In genomic region chr2:25276569-25277465, GRCh38 we compare ENCODE assay signal across 8 cellular contexts.
DNase-seq lines count a peak whose midpoint lies in the region; ATAC-seq and TF ChIP-seq lines count a peak whose summit lies in the region.

No MANE protein-coding gene starts in this region.

- H3K9me2 ChIP-seq in PC-3 (replicated peaks; ENCODE audit: low read length) = no peaks in the 10 kb centered on the region

- H3K79me2 ChIP-seq in PC-3 (ENCODE audit: low read length) = no peaks in the 10 kb centered on the region

- no peak overlapping the region for H3K9ac ChIP-seq in PC-3 (ENCODE audit: low read length)

- POLR2A ChIA-PET in PC-3 (lab: Charles Lee; ENCODE audit: unreplicated experiment) = no interaction called here
- POLR2A ChIA-PET in RWPE1 (lab: Yijun Ruan, JAX; ENCODE audit: low non-redundant PET) = no interaction called here

- no peak for ATAC-seq in PC-3
- ATAC-seq in GM21360 (IDR thresholded peaks at IDR 0.05; ENCODE audit: unreplicated experiment) = no peak

- H4K20me1 ChIP-seq in PC-3 (ENCODE audit: low read length) = no peaks in the 10 kb centered on the region

- DNase-seq in PC-3 = no peak
- peak in 5 of 7 donors; percentile 47 to 79 (median 53) for DNase-seq in adrenal gland
- DNase-seq in hepatic stellate cell (ENCODE audit: low spot score) = peak; percentile 66
- no peak for DNase-seq in skeletal muscle cell (ENCODE audit: low read depth)
- DNase-seq in RWPE1 (ENCODE audit: low spot score) = no peak
- DNase-seq in NCI-H82 (lab: John Stamatoyannopoulos, UW) = no peak

- TF ChIP-seq POLR2A in GM18951 (IDR thresholded peaks at IDR 0.05; ENCODE audit: extremely low read depth, insufficient read depth, insufficient read length) (peak; percentile 40), adrenal gland (IDR thresholded peaks at IDR 0.05) (no peak)

- H3K4me1 ChIP-seq in PC-3 (ENCODE audit: insufficient read depth, low read length) (no peaks in the 10 kb centered on the region), adrenal gland (replicated peaks in 1 of 2) (peaks cover 33 to 70% of the 10 kb centered on the region in 2 donors)

- H3F3A ChIP-seq in PC-3 (ENCODE audit: low read length, unreplicated experiment) = no peaks in the 10 kb centered on the region

- no peak overlapping the region for H2AFZ ChIP-seq in PC-3 (ENCODE audit: low read length)

- BruUV-seq in PC-3 (replicated peaks; lab: Mats Ljungman, UMichigan) = no TSS peak

- H3K4me2 ChIP-seq in PC-3 (ENCODE audit: low read length) = no peak overlapping the region

- in situ Hi-C loops in GM18951 (cut with MboI; ENCODE audit: low sequenced_read_pairs, unreplicated experiment) = no loop called here

- no peak overlapping the region for H3K4me3 ChIP-seq in PC-3 (ENCODE audit: low read length)
- peak overlapping the region in 1 of 4 donors; percentile 23 for H3K4me3 ChIP-seq in adrenal gland
- H3K4me3 ChIP-seq in skeletal muscle cell (ENCODE audit: low read depth, low read length) = peak overlapping the region; percentile 13

- H3K36me3 ChIP-seq in PC-3 (ENCODE audit: low read depth, low read length) (no peaks in the 10 kb centered on the region), adrenal gland (replicated peaks in 1 of 2) (peaks cover 0 to 17% of the 10 kb centered on the region in 2 donors)

- WGBS in adrenal gland, 4 donors = 25 to 41% (median 37%) methylated on average over 18 to 59 of the region's 60 CpGs

- H3K9me3 ChIP-seq in PC-3 (ENCODE audit: low read length) = no peaks in the 10 kb centered on the region
- H3K9me3 ChIP-seq in adrenal gland (replicated peaks in 1 of 3) = no peaks in the 10 kb centered on the region

- H3K27ac ChIP-seq in PC-3 (ENCODE audit: low read length) (no peak overlapping the region), adrenal gland (peak overlapping the region in 4 of 5 donors; percentile 14 to 91 (median 82)), RWPE1 (no peak overlapping the region)

- CTCF ChIA-PET in PC-3 (lab: Charles Lee) (interaction anchor here (0.7 kb wide), 1 partner anchor 55 kb away, joined by 3 read pairs; no protein-coding TSS in a partner anchor), RWPE1 (lab: Yijun Ruan, JAX) (interaction anchor here (0.7 to 0.8 kb wide), 2 partner anchors 12 to 19 kb away, joined by 3 to 4 read pairs; no protein-coding TSS in a partner anchor)

- H3K27me3 ChIP-seq in PC-3 (ENCODE audit: low read length) (no peaks in the 10 kb centered on the region), adrenal gland (no peaks in the 10 kb centered on the region)

- intact Hi-C loops in PC-3 (cut with micrococcal nuclease) (no loop called here), adrenal gland (cut with DNase I) (no loop called here)

- TF ChIP-seq CTCF in PC-3 (conservative IDR thresholded peaks at IDR 0.05; ENCODE audit: low read depth, low read length) (peak; percentile 50), adrenal gland (IDR thresholded peaks at IDR 0.05) (peak; percentile 32 to 70 (median 56)), RWPE1 (conservative IDR thresholded peaks at IDR 0.05; ENCODE audit: low read depth) (no peak; the same call in 1 of the 2 replicates)

Comparison
In these comparisons a context has a peak if more than half of its experiments do, and no peak if none do; other contexts are left out.
1. DNase-seq: peak in adrenal gland (5 of 7) and hepatic stellate cell (single experiment); none in PC-3 (single experiment), skeletal muscle cell (single experiment), RWPE1 (single experiment) and NCI-H82 (single experiment).
2. H3K27ac ChIP-seq: peak in adrenal gland (4 of 5); none in PC-3 (single experiment) and RWPE1 (single experiment).